ENCODE assay signal across 9 cellular contexts in the genomic region with DNA sequence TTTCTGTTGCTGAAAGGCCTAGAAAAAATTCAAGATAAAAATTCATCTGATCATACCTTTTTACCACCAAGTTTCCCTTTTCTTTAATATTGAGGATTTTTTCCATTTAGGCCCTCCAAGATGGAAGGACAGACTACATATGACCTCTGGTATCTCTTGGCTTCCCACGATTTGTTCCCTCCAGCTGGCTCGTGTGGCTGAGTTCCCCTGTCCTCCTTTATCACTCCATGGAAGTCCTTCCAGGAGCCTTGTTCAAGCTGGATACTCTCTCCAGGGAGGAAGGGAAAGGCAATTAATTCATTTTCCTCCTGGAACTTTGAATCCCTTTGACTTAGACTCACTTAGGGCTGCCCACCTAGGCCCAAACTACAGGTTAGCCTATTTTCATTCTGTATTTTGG.
"Had no signal": no experiment of that assay in that cellular context is flagged by ENCODE, and none has a peak within 500 bp of the region (broad histone marks: within the 10 kb centered on the region; RNA-seq: fewer than 3 reads in every experiment).

No MANE protein-coding gene starts in this region.

- H2AFZ ChIP-seq: GM23248 had no signal

- H3K4me3 ChIP-seq: GM23248, HAP-1, K562 had no signal

- ATAC-seq: HCT116, K562 had no signal

- H3K27ac ChIP-seq: GM23248, HL-60 had no signal

- H3K36me3 ChIP-seq: HAP-1 had no signal

- FAIRE-seq: K562 had no signal

- DNase-seq: GM23248, GOT3, H7, HFFc6, IMR-90 had no signal

- H3K4me1 ChIP-seq: HAP-1 had no signal

- H3K9me3 ChIP-seq: HAP-1 had no signal

- H3K9ac ChIP-seq: GM23248 had no signal
